Comparison of ENCODE assay signal across 8 cellular contexts in genomic region chr17:42832213-42832933, GRCh38. TPM values are rescaled to one million over a fixed set of nuclear protein-coding genes. Genes with fewer than 3 reads are reported as not detected.
DNase-seq lines count a peak whose midpoint lies in the region; TF ChIP-seq lines count a peak whose summit lies in the region.

No MANE protein-coding gene starts in this region.

- DNase-seq in NCI-H510A treated with DMSO at 0.1 percent for 48 hours (lab: John Stamatoyannopoulos, UW) (peak; percentile 66), NCI-H510A (lab: John Stamatoyannopoulos, UW) (no peak), SK-MEL-5 (ENCODE audit: low read depth, low spot score) (peak; percentile 24), fibroblast of the aortic adventitia (ENCODE audit: low read depth) (no peak), retinal pigment epithelial cell (ENCODE audit: low read depth) (no peak), NCI-H2196 (lab: John Stamatoyannopoulos, UW; ENCODE audit: unreplicated experiment) (no peak), NK-92 (lab: John Stamatoyannopoulos, UW; ENCODE audit: unreplicated experiment) (no peak), NCI-H2107 treated with DMSO at 0.1 percent for 48 hours (lab: John Stamatoyannopoulos, UW; ENCODE audit: unreplicated experiment) (no peak)

- in situ Hi-C loops in SK-MEL-5 (cut with HindIII; ENCODE audit: low pct_unique_long_range_greater_than_20kb, low sequenced_read_pairs), result no loop called here

- H3K4me3 ChIP-seq in fibroblast of the aortic adventitia (ENCODE audit: low read depth, low read length) (peak overlapping the region; percentile 97), retinal pigment epithelial cell (ENCODE audit: low read length) (peak overlapping the region; percentile 99)

- TF ChIP-seq CTCF in fibroblast of the aortic adventitia (IDR thresholded peaks at IDR 0.05; ENCODE audit: insufficient read depth, low read length) (no peak), retinal pigment epithelial cell (conservative IDR thresholded peaks at IDR 0.05; ENCODE audit: low read depth, low read length) (no peak)

RNA-seq across cellular contexts. Expression of gene PSME3, which starts 0.8 kb away (rescaled TPM):
- total RNA-seq in SK-MEL-5 (2014; rRNA removed; shearing (Covaris generic)), result 139 and 154 TPM in 2 replicates
- 261 and 268 TPM in 2 replicates for polyA plus RNA-seq in SK-MEL-5 (2015; cell fraction: cytosol; rRNA removed)
- 77.7 and 103 TPM in 2 replicates for polyA plus RNA-seq in SK-MEL-5 (2015; cell fraction: nucleus; rRNA removed)
- total RNA-seq in fibroblast of the aortic adventitia (ENCODE audit: low replicate concordance), result 86.3 and 101 TPM in 2 replicates

RNA-seq across cellular contexts. Expression of gene BECN1, which starts 8.3 kb away (rescaled TPM):
- 149 and 159 TPM in 2 replicates for total RNA-seq in SK-MEL-5 (2014; rRNA removed; shearing (Covaris generic))
- polyA plus RNA-seq in SK-MEL-5 (2015; cell fraction: cytosol; rRNA removed), result 115 and 131 TPM in 2 replicates
- polyA plus RNA-seq in SK-MEL-5 (2015; cell fraction: nucleus; rRNA removed), result 184 and 204 TPM in 2 replicates
- total RNA-seq in fibroblast of the aortic adventitia (ENCODE audit: low replicate concordance), result 72.6 and 99.3 TPM in 2 replicates

RNA-seq across cellular contexts. Expression of gene AOC2, which starts 12.0 kb away (rescaled TPM):
- 0.26 and 0.69 TPM in 2 replicates for total RNA-seq in SK-MEL-5 (2014; rRNA removed; shearing (Covaris generic))
- polyA plus RNA-seq in SK-MEL-5 (2015; cell fraction: cytosol; rRNA removed), result 1.2 TPM in 2 replicates
- 4.8 and 8.4 TPM in 2 replicates for polyA plus RNA-seq in SK-MEL-5 (2015; cell fraction: nucleus; rRNA removed)
- total RNA-seq in fibroblast of the aortic adventitia (ENCODE audit: low replicate concordance), result 0.25 and 0.72 TPM in 2 replicates

RNA-seq across cellular contexts. Expression of gene AOC3, which starts 18.6 kb away (rescaled TPM):
- 0.26 TPM in 1 of 2 replicates, not detected in the other for total RNA-seq in SK-MEL-5 (2014; rRNA removed; shearing (Covaris generic))
- 0.25 and 0.36 TPM in 2 replicates for polyA plus RNA-seq in SK-MEL-5 (2015; cell fraction: cytosol; rRNA removed)
- 1.2 and 3.7 TPM in 2 replicates for polyA plus RNA-seq in SK-MEL-5 (2015; cell fraction: nucleus; rRNA removed)
- under 0.01 and 0.08 TPM in 2 replicates for total RNA-seq in fibroblast of the aortic adventitia (ENCODE audit: low replicate concordance)

RNA-seq across cellular contexts. Expression of gene CNTD1, which starts 33.7 kb away (rescaled TPM):
- 0.05 and 0.37 TPM in 2 replicates for total RNA-seq in SK-MEL-5 (2014; rRNA removed; shearing (Covaris generic))
- polyA plus RNA-seq in SK-MEL-5 (2015; cell fraction: cytosol; rRNA removed), result not detected in 2 replicates
- polyA plus RNA-seq in SK-MEL-5 (2015; cell fraction: nucleus; rRNA removed), result not detected in 2 replicates
- 0.54 TPM in 1 of 2 replicates, not detected in the other for total RNA-seq in fibroblast of the aortic adventitia (ENCODE audit: low replicate concordance)

Comparison
In these comparisons a context has a peak if more than half of its experiments do, and no peak if none do; other contexts are left out.
1. DNase-seq: peak in NCI-H510A treated with DMSO at 0.1 percent for 48 hours (single experiment) and SK-MEL-5 (single experiment); none in NCI-H510A (single experiment), fibroblast of the aortic adventitia (single experiment), retinal pigment epithelial cell (single experiment), NCI-H2196 (single experiment), NK-92 (single experiment) and NCI-H2107 treated with DMSO at 0.1 percent for 48 hours (single experiment).